ENCODE assay signal across 30 cellular contexts in the genomic region with DNA sequence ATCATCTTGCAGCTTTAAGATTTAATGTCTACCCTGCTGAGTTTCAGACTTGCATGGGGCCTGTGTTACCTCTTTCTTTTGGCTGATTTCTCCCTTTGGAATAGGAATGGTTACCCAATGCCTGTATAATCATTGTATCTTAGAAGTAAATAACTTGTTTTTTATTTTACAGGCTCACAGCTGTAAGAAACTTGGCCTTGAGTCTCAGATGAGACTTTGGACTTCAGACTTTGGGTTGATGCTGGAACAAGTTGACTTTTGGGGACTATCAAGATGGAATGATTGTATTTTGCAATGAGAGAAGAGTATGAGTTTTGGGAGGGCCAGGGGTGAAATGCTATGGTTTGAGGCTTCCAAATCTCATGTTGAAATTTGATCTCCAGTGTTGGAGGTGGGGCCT. TPM values are rescaled to one million over a fixed set of nuclear protein-coding genes. Genes with fewer than 3 reads are reported as not detected.
"Had no signal": no experiment of that assay in that cellular context is flagged by ENCODE, and none has a peak within 500 bp of the region (broad histone marks: within the 10 kb centered on the region; RNA-seq: fewer than 3 reads in every experiment).

No MANE protein-coding gene starts in this region.

- H3K4me3 ChIP-seq: neural progenitor cell, ovary, psoas muscle, skin epidermis, stomach, thoracic aorta, thyroid gland, tibial nerve, upper lobe of left lung, vagina had no signal

- H3K4me1 Mint-ChIP-seq: naive B cell; naive thymus-derived CD8-positive, alpha-beta T cell; nephron progenitor cell; stimulated activated effector memory CD8-positive, alpha-beta T cell treated with anti-CD3 and anti-CD28 coated beads, Interleukin-12 subunit alpha, Interleukin-12 subunit beta, amount 100 ng/mL, for 72 hours; stimulated activated naive B cell treated with anti-CD40 and anti-IgM and Interleukin-4, amounts not matched to agents 10 μg/mL and 1 μg/mL and 100 μg/mL, for 72 hours had no signal

- H3K9ac ChIP-seq: neural progenitor cell, parathyroid adenoma had no signal

- H3K9me3 Mint-ChIP-seq: natural killer cell treated with Interleukin-12 subunit alpha and Interleukin-12 subunit beta and Interleukin-15 and Interleukin-18, amount 100 ng/mL, for 72 hours; stimulated activated effector memory CD8-positive, alpha-beta T cell treated with anti-CD3 and anti-CD28 coated beads, Interleukin-12 subunit alpha, Interleukin-12 subunit beta, amount 100 ng/mL, for 72 hours; stimulated activated naive CD8-positive, alpha-beta T cell treated with anti-CD3 and anti-CD28 coated beads, Interleukin-15, Interleukin-2, amounts not matched to agents 100 ng/mL and 50 ng/mL, for 24 hours had no signal

- H3K27ac ChIP-seq: neural progenitor cell, ovary, parathyroid adenoma, psoas muscle, skin epidermis, stomach, thoracic aorta, thyroid gland, tibial nerve, upper lobe of left lung, vagina had no signal

- H3K36me3 ChIP-seq: neural progenitor cell, ovary, stomach, thoracic aorta, thyroid gland, tibial nerve, upper lobe of left lung, vagina had no signal

- DNase-seq: naive B cell; naive thymus-derived CD8-positive, alpha-beta T cell; nephron progenitor cell; occipital lobe; ovary; posterior cingulate gyrus; psoas muscle; right cardiac atrium; stimulated activated CD4-positive, alpha-beta T cell treated with anti-CD3 and anti-CD28 coated beads, Interleukin-15, amount 100 ng/mL, for 24 hours; stimulated activated CD4-positive, alpha-beta T cell treated with anti-CD3 and anti-CD28 coated beads, Interleukin-2, amount 100 ng/mL, for 24 hours; stimulated activated CD4-positive, alpha-beta T cell treated with anti-CD3 and anti-CD28 coated beads, Interleukin-2, amount 100 ng/mL, for 48 hours; stimulated activated CD4-positive, alpha-beta T cell treated with anti-CD3 and anti-CD28 coated beads, Interleukin-4, amount 100 ng/mL, for 24 hours; stimulated activated naive B cell treated with anti-CD40 and anti-IgM and Interleukin-4, amounts not matched to agents 10 μg/mL and 1 μg/mL and 100 μg/mL, for 72 hours; stimulated activated naive CD4-positive, alpha-beta T cell treated with Interleukin-2 at 50 U/mL for 16 hours; stomach; thyroid gland; trophoblast cell; upper lobe of left lung had no signal

- H3K27me3 Mint-ChIP-seq: naive B cell; progenitor cell of endocrine pancreas; stimulated activated naive B cell treated with anti-CD40 and anti-IgM and Interleukin-4, amounts not matched to agents 10 μg/mL and 1 μg/mL and 100 μg/mL, for 72 hours had no signal

- H3K79me2 ChIP-seq: parathyroid adenoma had no signal

- H2AFZ ChIP-seq: neural progenitor cell, parathyroid adenoma had no signal

- H3K27ac Mint-ChIP-seq: naive thymus-derived CD8-positive, alpha-beta T cell; natural killer cell treated with Interleukin-12 subunit alpha and Interleukin-12 subunit beta and Interleukin-15 and Interleukin-18, amount 100 ng/mL, for 72 hours; nephron progenitor cell; progenitor cell of endocrine pancreas; stimulated activated effector memory CD8-positive, alpha-beta T cell treated with anti-CD3 and anti-CD28 coated beads, Interleukin-12 subunit alpha, Interleukin-12 subunit beta, amount 100 ng/mL, for 72 hours; stimulated activated naive B cell treated with anti-CD40 and anti-IgM and Interleukin-4, amounts not matched to agents 10 μg/mL and 1 μg/mL and 100 μg/mL, for 72 hours; stimulated activated naive CD8-positive, alpha-beta T cell treated with anti-CD3 and anti-CD28 coated beads, Interleukin-15, Interleukin-2, amounts not matched to agents 100 ng/mL and 50 ng/mL, for 24 hours had no signal

- ATAC-seq: naive thymus-derived CD8-positive, alpha-beta T cell; natural killer cell treated with Interleukin-12 subunit alpha and Interleukin-12 subunit beta and Interleukin-15 and Interleukin-18, amount 100 ng/mL, for 72 hours; psoas muscle; right cardiac atrium; sciatic nerve; stimulated activated effector memory CD8-positive, alpha-beta T cell treated with anti-CD3 and anti-CD28 coated beads, Interleukin-12 subunit alpha, Interleukin-12 subunit beta, amount 100 ng/mL, for 72 hours; stimulated activated naive B cell treated with anti-CD40 and anti-IgM and Interleukin-4, amounts not matched to agents 10 μg/mL and 1 μg/mL and 100 μg/mL, for 72 hours had no signal

- H3K27me3 ChIP-seq: neural progenitor cell, ovary, stomach, thyroid gland, tibial nerve, upper lobe of left lung, vagina had no signal

- FAIRE-seq: urothelium cell line had no signal

- H3K4me1 ChIP-seq: neural progenitor cell, parathyroid adenoma, stomach, thyroid gland, upper lobe of left lung, vagina had no signal

- H3K4me2 ChIP-seq: neural progenitor cell had no signal

- H3K9me3 ChIP-seq: ovary, psoas muscle, stomach, thoracic aorta, thyroid gland, tibial nerve, upper lobe of left lung, vagina had no signal

- H3K36me3 Mint-ChIP-seq: naive B cell; naive thymus-derived CD8-positive, alpha-beta T cell; natural killer cell treated with Interleukin-12 subunit alpha and Interleukin-12 subunit beta and Interleukin-15 and Interleukin-18, amount 100 ng/mL, for 72 hours; neural progenitor cell; stimulated activated effector memory CD8-positive, alpha-beta T cell treated with anti-CD3 and anti-CD28 coated beads, Interleukin-12 subunit alpha, Interleukin-12 subunit beta, amount 100 ng/mL, for 72 hours; stimulated activated naive B cell treated with anti-CD40 and anti-IgM and Interleukin-4, amounts not matched to agents 10 μg/mL and 1 μg/mL and 100 μg/mL, for 72 hours had no signal

- H3K4me3 Mint-ChIP-seq: naive B cell; naive thymus-derived CD8-positive, alpha-beta T cell; natural killer cell treated with Interleukin-12 subunit alpha and Interleukin-12 subunit beta and Interleukin-15 and Interleukin-18, amount 100 ng/mL, for 72 hours; nephron progenitor cell; neural progenitor cell; stimulated activated effector memory CD8-positive, alpha-beta T cell treated with anti-CD3 and anti-CD28 coated beads, Interleukin-12 subunit alpha, Interleukin-12 subunit beta, amount 100 ng/mL, for 72 hours; stimulated activated naive B cell treated with anti-CD40 and anti-IgM and Interleukin-4, amounts not matched to agents 10 μg/mL and 1 μg/mL and 100 μg/mL, for 72 hours; stimulated activated naive CD8-positive, alpha-beta T cell treated with anti-CD3 and anti-CD28 coated beads, Interleukin-15, Interleukin-2, amounts not matched to agents 100 ng/mL and 50 ng/mL, for 24 hours had no signal

RNA-seq across cellular contexts. Expression of a gene that starts 34.9 kb away (rescaled TPM):
- total RNA-seq: naive thymus-derived CD8-positive, alpha-beta T cell; natural killer cell treated with Interleukin-12 subunit alpha and Interleukin-12 subunit beta and Interleukin-15 and Interleukin-18, amount 100 ng/mL, for 72 hours had no signal
- polyA plus RNA-seq: naive thymus-derived CD8-positive, alpha-beta T cell had no signal
